Comparison of ENCODE assay signal across 9 cellular contexts in the genomic region with DNA sequence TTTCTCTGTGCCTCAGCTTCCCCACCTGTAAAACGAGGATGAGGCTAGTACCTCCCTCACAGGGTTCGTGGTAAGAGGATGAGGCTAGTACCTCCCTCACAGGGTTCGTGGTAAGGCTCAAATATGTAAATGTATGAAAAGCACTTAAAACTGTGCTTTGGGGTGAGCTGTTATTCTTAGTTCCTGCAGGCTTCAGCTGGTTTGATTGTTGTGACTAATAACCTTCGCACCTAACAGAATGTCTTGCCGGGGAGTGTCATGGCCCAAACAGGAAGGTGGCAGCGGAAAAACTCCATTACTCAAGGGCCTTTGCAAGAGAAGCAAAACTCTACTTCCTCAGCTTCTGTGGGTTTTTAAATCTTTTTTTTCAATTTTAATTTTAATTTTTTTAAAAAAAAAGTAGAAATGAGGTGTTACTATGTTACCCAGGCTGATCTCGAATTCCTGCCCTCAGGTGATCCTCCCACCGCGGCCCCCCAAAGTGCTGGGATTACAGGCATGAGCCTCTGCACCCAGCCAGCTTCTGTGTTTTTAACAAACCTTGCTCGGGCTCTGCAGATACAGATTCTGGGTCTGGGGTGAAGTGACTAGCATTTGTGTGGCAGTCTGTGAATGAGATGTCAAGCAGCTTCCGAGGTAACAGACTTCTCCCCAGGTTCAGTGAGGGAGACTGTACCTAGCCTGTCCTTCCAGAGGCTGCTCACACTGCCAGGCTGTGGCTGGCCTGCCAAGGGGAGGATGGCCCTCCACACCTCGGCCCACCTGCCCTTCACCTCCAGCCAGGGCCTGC.
DNase-seq lines count a peak whose midpoint lies in the region; ATAC-seq, FAIRE-seq and TF ChIP-seq lines count a peak whose summit lies in the region.
"Had no signal": no experiment of that assay in that cellular context is flagged by ENCODE, and none has a peak within 500 bp of the region (broad histone marks: within the 10 kb centered on the region; RNA-seq: fewer than 3 reads in every experiment).

No MANE protein-coding gene starts in this region.

- no peak for TF ChIP-seq POLR2A in IMR-90 (IDR thresholded peaks at IDR 0.05; ENCODE audit: low read depth, low read length)

- H3K36me3 ChIP-seq in IMR-90 (ENCODE audit: control insufficient read depth, insufficient read depth, low read length) = no peaks in the 10 kb centered on the region
- H3K36me3 ChIP-seq: adrenal gland had no signal

- CTCF ChIA-PET in IMR-90 (lab: Yijun Ruan, JAX) = no interaction called here

- 0 out of 2 replicates have a peak overlapping the region, but pooled peaks have one; percentile 12 for H3K27ac ChIP-seq in 22Rv1
- no peak overlapping the region for H3K27ac ChIP-seq in IMR-90 (ENCODE audit: insufficient read depth, low read length)

- POLR2A ChIA-PET in IMR-90 (lab: Charles Lee; ENCODE audit: unreplicated experiment) = no interaction called here

- H3K4me3 ChIP-seq in IMR-90 (ENCODE audit: insufficient read depth, low read depth, low read length) = no peak overlapping the region
- H3K4me3 ChIP-seq: adrenal gland had no signal

- no peak overlapping the region for H2BK15ac ChIP-seq in IMR-90 (ENCODE audit: low read depth, low read length)

- DNase-seq in GM19238 (ENCODE audit: insufficient read length, low spot score) (peak; percentile 35), IMR-90 (no peak), left lobe of liver (ENCODE audit: low spot score) (no peak), hepatic stellate cell (ENCODE audit: low spot score) (no peak), NCI-H1930 (lab: John Stamatoyannopoulos, UW) (no peak), D721Med (ENCODE audit: insufficient read length, low spot score) (no peak)
- DNase-seq in activated CD8-positive, alpha-beta memory T cell treated with anti-CD3 and anti-CD28 coated beads for 24 hours = peak; percentile 71

- no peak overlapping the region for H4K8ac ChIP-seq in IMR-90 (ENCODE audit: low read depth in 2 of 2, low read length in 2 of 2)

- TF ChIP-seq CTCF in 22Rv1 (IDR thresholded peaks at IDR 0.05) (no peak), IMR-90 (conservative IDR thresholded peaks at IDR 0.05; ENCODE audit: low read depth, low read length) (no peak), D721Med (IDR thresholded peaks at IDR 0.05; ENCODE audit: insufficient read depth, missing control alignments) (no peak)

- H2AK5ac ChIP-seq in IMR-90 (ENCODE audit: low read depth, low read length) = no peak overlapping the region

- H3K9me3 ChIP-seq in IMR-90 (ENCODE audit: control insufficient read depth, insufficient read depth, low read length) = no peaks in the 10 kb centered on the region
- H3K9me3 ChIP-seq: adrenal gland had no signal

- no peaks in the 10 kb centered on the region; the same call in 1 of the 2 replicates for H3K9me1 ChIP-seq in IMR-90 (ENCODE audit: insufficient read depth, low read length)

- no peak overlapping the region for H3K9ac ChIP-seq in IMR-90 (ENCODE audit: low read depth, low read length)

- H3K4ac ChIP-seq in IMR-90 (ENCODE audit: low read depth, low read length) = no peak overlapping the region

- H3K4me1 ChIP-seq in IMR-90 (ENCODE audit: control insufficient read depth, insufficient read depth, low read length) = no peaks in the 10 kb centered on the region

- H2AFZ ChIP-seq in IMR-90 (replicated peaks; ENCODE audit: low read length, poor library complexity) = no peak overlapping the region

- H3K14ac ChIP-seq in IMR-90 (replicated peaks; ENCODE audit: low read depth, low read length) = no peak overlapping the region

- no peak overlapping the region for H3K56ac ChIP-seq in IMR-90 (ENCODE audit: extremely low read depth, insufficient read depth, low read length)

- no peak overlapping the region for H4K5ac ChIP-seq in IMR-90 (ENCODE audit: low read depth, low read length)

- no peak overlapping the region for H2BK5ac ChIP-seq in IMR-90 (ENCODE audit: low read depth, low read length, poor library complexity, severe bottlenecking)

- in situ Hi-C loops in IMR-90 (cut with MboI; ENCODE audit: low sequenced_read_pairs) = no loop called here

- no peak overlapping the region for H2BK120ac ChIP-seq in IMR-90 (ENCODE audit: low read depth, low read length)

- intact Hi-C loops in IMR-90 (cut with micrococcal nuclease) = no loop called here

- no peaks in the 10 kb centered on the region for H4K20me1 ChIP-seq in IMR-90 (ENCODE audit: insufficient read depth, low read length)

- peaks cover 84% of the 10 kb centered on the region for H3K27me3 ChIP-seq in IMR-90 (ENCODE audit: control insufficient read depth, insufficient read depth, low read length)
- H3K27me3 ChIP-seq: adrenal gland had no signal

- BruUV-seq in IMR-90 (replicated peaks; lab: Mats Ljungman, UMichigan) = no TSS peak

- dilution Hi-C loops in IMR-90 (cut with HindIII; ENCODE audit: low sequenced_read_pairs, unreplicated experiment) = no loop called here

- H3K4me2 ChIP-seq in IMR-90 (ENCODE audit: low read depth, low read length) = no peak overlapping the region

- ATAC-seq in IMR-90 (ENCODE audit: low read depth) (no peak), left lobe of liver (peak; percentile 51)

- 73% methylated on average over 3 of the region's 12 CpGs; no CpG with 5 or more reads in 1 of the 2 experiments for WGBS in IMR-90 (ENCODE audit: extremely low coverage in 2 of 2, insufficient read length in 1 of 2), 2 experiments

- no peaks in the 10 kb centered on the region for H3K79me1 ChIP-seq in IMR-90 (ENCODE audit: low read depth in 1 of 2, low read length in 2 of 2)

- H3K23ac ChIP-seq in IMR-90 (ENCODE audit: low read depth, low read length) = no peak overlapping the region

- no peak for TF ChIP-seq RAD21 in IMR-90 (IDR thresholded peaks at IDR 0.05; ENCODE audit: low read length)

- no peak overlapping the region for H3K18ac ChIP-seq in IMR-90 (ENCODE audit: low read depth, low read length)

- peak overlapping the region; percentile 50 for H2AK9ac ChIP-seq in IMR-90 (replicated peaks; ENCODE audit: low read depth, low read length, poor library complexity)

- H2BK20ac ChIP-seq in IMR-90 (ENCODE audit: low read depth, low read length) = no peak overlapping the region

- no peak overlapping the region for H4K91ac ChIP-seq in IMR-90 (ENCODE audit: insufficient read depth, low read depth, low read length)

- no peak for FAIRE-seq in D721Med (lab: Jason Lieb, UNC)

TF ChIP-seq in IMR-90, 13 proteins besides CTCF, POLR2A, EP300 and RAD21:
- TF ChIP-seq MAFK (IDR thresholded peaks at IDR 0.05; ENCODE audit: low read depth, low read length) = no peak
- TF ChIP-seq MAZ (IDR thresholded peaks at IDR 0.05; ENCODE audit: borderline replicate concordance, low read depth, low read length) = no peak
TF ChIP-seq in IMR-90: peak in this region for 0.

Comparison
In these comparisons a context has a peak if more than half of its experiments do, and no peak if none do; other contexts are left out.
1. DNase-seq: peak in GM19238 (single experiment) and activated CD8-positive, alpha-beta memory T cell treated with anti-CD3 and anti-CD28 coated beads for 24 hours (single experiment); none in IMR-90 (single experiment), left lobe of liver (single experiment), hepatic stellate cell (single experiment), NCI-H1930 (0 of 2) and D721Med (single experiment).